9 cellular contexts compared by ENCODE assay signal in the genomic region with DNA sequence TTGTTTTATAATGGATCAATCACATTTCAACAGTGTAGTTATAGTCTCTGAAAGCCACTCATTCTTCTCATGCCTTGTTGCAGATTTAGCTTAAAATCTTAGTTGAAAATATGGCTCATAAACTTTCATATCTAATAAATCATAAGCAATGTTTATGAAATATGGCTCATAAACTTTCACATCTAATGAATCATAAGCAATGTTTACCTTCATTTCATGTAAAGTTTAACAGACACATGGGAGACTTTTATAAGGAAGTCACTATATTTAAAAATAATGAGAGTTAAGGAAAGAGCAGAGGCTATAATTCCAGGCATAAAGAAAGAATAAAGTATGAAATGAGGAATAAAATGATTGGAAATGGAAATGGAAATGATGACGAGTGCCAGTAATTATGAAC.
"Had no signal": no experiment of that assay in that cellular context is flagged by ENCODE, and none has a peak within 500 bp of the region (broad histone marks: within the 10 kb centered on the region; RNA-seq: fewer than 3 reads in every experiment).

No MANE protein-coding gene starts in this region.

- H3K36me3 ChIP-seq: HAP-1 had no signal

- H3K4me1 ChIP-seq: HAP-1 had no signal

- H3K9ac ChIP-seq: GM23248, KMS-11 had no signal

- H3K27ac ChIP-seq: GM23248, KMS-11 had no signal

- H2AFZ ChIP-seq: GM23248 had no signal

- H3K9me3 ChIP-seq: HAP-1 had no signal

- ATAC-seq: HCT116, HepG2 had no signal

- H3K4me3 ChIP-seq: GM23248, HAP-1 had no signal

- H3K4me2 ChIP-seq: KMS-11 had no signal

- FAIRE-seq: HepG2 had no signal

- DNase-seq: GM23248, GOT3, H7, HFFc6, KBM-7 had no signal
